ENCODE assay signal across 16 cellular contexts in the genomic region with DNA sequence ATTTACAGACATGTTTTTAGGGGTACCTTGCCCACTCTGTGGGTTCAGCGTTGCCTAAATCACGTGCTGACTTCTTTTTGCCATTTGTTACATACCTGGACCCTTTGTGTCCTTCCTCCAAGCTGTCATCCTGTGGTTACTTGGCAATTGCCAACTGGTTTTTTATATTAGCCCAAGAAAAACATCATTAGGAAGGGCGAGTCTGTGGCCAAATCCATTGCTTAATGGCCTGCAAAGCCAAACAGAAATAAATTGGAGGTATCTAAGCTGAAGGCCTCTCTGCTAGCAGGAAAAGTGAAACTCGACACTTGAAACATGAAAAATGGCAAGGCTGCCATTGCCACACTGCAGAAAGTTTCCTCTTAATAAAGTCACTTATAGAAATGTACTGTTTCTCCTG.
DNase-seq lines count a peak whose midpoint lies in the region; ATAC-seq and TF ChIP-seq lines count a peak whose summit lies in the region.
"Had no signal": no experiment of that assay in that cellular context is flagged by ENCODE, and none has a peak within 500 bp of the region (broad histone marks: within the 10 kb centered on the region; RNA-seq: fewer than 3 reads in every experiment).

No MANE protein-coding gene starts in this region.

- H3K4me3 ChIP-seq in MG63 (no peak overlapping the region), breast epithelium (no peak overlapping the region), kidney epithelial cell (ENCODE audit: low read depth, low read length) (no peak overlapping the region), right atrium auricular region (no peak overlapping the region)
- H3K4me3 ChIP-seq: adrenal gland, colonic mucosa had no signal

- H3K4me1 ChIP-seq in breast epithelium (peaks cover 0 to 7% of the 10 kb centered on the region in 2 donors), right atrium auricular region (peaks cover 0 to 38% of the 10 kb centered on the region in 2 donors)
- H3K4me1 ChIP-seq: adrenal gland, colonic mucosa had no signal

- no peaks in the 10 kb centered on the region for H3K9me3 ChIP-seq in MG63
- H3K9me3 ChIP-seq in breast epithelium: no peaks in the 10 kb centered on the region
- no peaks in the 10 kb centered on the region for H3K9me3 ChIP-seq in right atrium auricular region
- H3K9me3 ChIP-seq: adrenal gland, colonic mucosa had no signal

- no peak for TF ChIP-seq CTCF in breast epithelium (IDR thresholded peaks at IDR 0.05)
- TF ChIP-seq CTCF in kidney epithelial cell (IDR thresholded peaks at IDR 0.05; ENCODE audit: insufficient read depth, low read length, poor library complexity, severe bottlenecking): no peak
- TF ChIP-seq CTCF in right atrium auricular region (IDR thresholded peaks at IDR 0.05): no peak

- peak overlapping the region; percentile 25 to 63 for H3K27ac ChIP-seq in breast epithelium
- H3K27ac ChIP-seq in right atrium auricular region: no peak overlapping the region
- H3K27ac ChIP-seq: adrenal gland, colonic mucosa, epithelial cell of prostate had no signal

- ATAC-seq in HG02840 (IDR thresholded peaks at IDR 0.05; ENCODE audit: low FRiP score, unreplicated experiment): no peak
- ATAC-seq: activated CD8-positive, alpha-beta T cell treated with anti-CD3 and anti-CD28 coated beads for 36 hours; WTC11 had no signal

- intact Hi-C loops in breast epithelium (cut with DNase I; ENCODE audit: low total_unique reads): no loop called here

- no peak for TF ChIP-seq POLR2A in breast epithelium (IDR thresholded peaks at IDR 0.05)

- H3K27me3 ChIP-seq in MG63 (no peaks in the 10 kb centered on the region), breast epithelium (no peaks in the 10 kb centered on the region), kidney epithelial cell (ENCODE audit: control insufficient read depth, insufficient read depth, low read length) (no peaks in the 10 kb centered on the region), right atrium auricular region (no peaks in the 10 kb centered on the region)
- H3K27me3 ChIP-seq: adrenal gland, colonic mucosa had no signal

- DNase-seq in DMS79 (lab: John Stamatoyannopoulos, UW) (peak; percentile 57), MG63 (peak; percentile 11), breast epithelium (ENCODE audit: low spot score in 2 of 2) (peak in 1 of 2 donors; percentile 34), kidney epithelial cell (ENCODE audit: low read depth) (peak; percentile 43), right atrium auricular region (ENCODE audit: low spot score) (no peak), kidney tubule cell (ENCODE audit: low spot score) (no peak), NCI-H187 (lab: John Stamatoyannopoulos, UW) (no peak)
- DNase-seq: activated CD8-positive, alpha-beta T cell treated with anti-CD3 and anti-CD28 coated beads for 36 hours; adrenal gland; colonic mucosa; NCI-H187 treated with DMSO at 0.1 percent for 48 hours; retina; substantia nigra had no signal

- H3K36me3 ChIP-seq in MG63 (no peaks in the 10 kb centered on the region), breast epithelium (no peaks in the 10 kb centered on the region), kidney epithelial cell (ENCODE audit: control insufficient read depth, insufficient read depth, low read length) (no peaks in the 10 kb centered on the region), right atrium auricular region (no peaks in the 10 kb centered on the region)
- H3K36me3 ChIP-seq: adrenal gland, colonic mucosa had no signal

Comparison
In these comparisons a context has a peak if more than half of its experiments do, and no peak if none do; other contexts are left out.
1. DNase-seq: peak in DMS79 (single experiment), MG63 (single experiment) and kidney epithelial cell (single experiment); none in right atrium auricular region (single experiment), kidney tubule cell (single experiment) and NCI-H187 (0 of 2).
2. H3K27ac ChIP-seq: peak in breast epithelium (2 of 2); none in right atrium auricular region (0 of 2).